ENCODE assay signal across 7 cellular contexts in genomic region chr5:129133553-129133952, GRCh38.
"Had no signal": no experiment of that assay in that cellular context is flagged by ENCODE, and none has a peak within 500 bp of the region (broad histone marks: within the 10 kb centered on the region; RNA-seq: fewer than 3 reads in every experiment).

No MANE protein-coding gene starts in this region.

- FAIRE-seq: G401.6, GM12878, GM12891, GM18507, GM19239 had no signal

- H3K4me3 ChIP-seq: GM12878 had no signal

- DNase-seq: GDM1, GF-D8 had no signal

- ATAC-seq: GM12878 had no signal
